1 cellular context compared by ENCODE assay signal in the genomic region with DNA sequence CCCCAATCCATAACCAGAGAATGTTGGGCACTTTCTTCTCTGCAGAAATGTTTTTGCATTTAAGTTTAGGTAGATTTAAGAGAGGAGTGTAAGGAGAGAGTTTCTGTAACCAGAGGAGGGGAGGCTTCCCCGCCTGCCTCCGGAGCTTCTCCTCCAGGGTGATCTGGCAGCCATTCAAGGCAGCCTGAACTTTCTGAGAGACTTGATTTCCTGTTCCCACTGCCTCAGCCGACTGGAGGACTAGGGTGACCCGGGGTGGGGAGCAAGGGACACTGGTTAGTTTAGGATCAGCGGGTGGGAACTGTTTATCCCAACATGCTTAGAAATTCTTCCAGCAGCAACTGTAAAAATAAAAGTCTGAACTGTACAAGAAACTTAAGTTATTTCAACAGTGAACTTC.
TF ChIP-seq lines count a peak whose summit lies in the region.

No MANE protein-coding gene starts in this region.

TF ChIP-seq in K562, 482 proteins besides CTCF, POLR2A, EP300 and RAD21:
- TF ChIP-seq YY1 (IDR thresholded peaks at IDR 0.05; ENCODE audit: borderline replicate concordance in 1 of 3, control insufficient read depth in 1 of 3, extremely low read depth in 1 of 3, insufficient read depth in 3 of 3, insufficient read length in 1 of 3, insufficient replicate concordance in 2 of 3, low read depth in 1 of 3, low read length in 2 of 3) (peak in 1 of 3 experiments; percentile 24), HDAC3 (IDR thresholded peaks at IDR 0.05; ENCODE audit: borderline replicate concordance, partially characterized antibody) (no peak)
- TF ChIP-seq, protein P1, sequence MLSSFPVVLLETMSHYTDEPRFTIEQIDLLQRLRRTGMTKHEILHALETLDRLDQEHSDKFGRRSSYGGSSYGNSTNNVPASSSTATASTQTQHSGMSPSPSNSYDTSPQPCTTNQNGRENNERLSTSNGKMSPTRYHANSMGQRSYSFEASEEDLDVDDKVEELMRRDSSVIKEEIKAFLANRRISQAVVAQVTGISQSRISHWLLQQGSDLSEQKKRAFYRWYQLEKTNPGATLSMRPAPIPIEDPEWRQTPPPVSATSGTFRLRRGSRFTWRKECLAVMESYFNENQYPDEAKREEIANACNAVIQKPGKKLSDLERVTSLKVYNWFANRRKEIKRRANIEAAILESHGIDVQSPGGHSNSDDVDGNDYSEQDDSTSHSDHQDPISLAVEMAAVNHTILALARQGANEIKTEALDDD (IDR thresholded peaks at IDR 0.05), result peak; percentile 46; the same call in 1 of the 2 replicates
